2 cellular contexts compared by ENCODE assay signal in genomic region chr19:16295071-16295470, GRCh38.
TF ChIP-seq lines count a peak whose summit lies in the region.

No MANE protein-coding gene starts in this region.

TF ChIP-seq in SK-N-SH treated with all-trans-retinoic acid at 6 μM for 48 hours, 23 proteins besides CTCF, POLR2A, EP300 and RAD21 (continued from another document):
- no peak for TF ChIP-seq POU6F1 (CRISPR knock-in tag; IDR thresholded peaks at IDR 0.05; ENCODE audit: borderline replicate concordance, low read depth)
- no peak for TF ChIP-seq OSR1 (CRISPR knock-in tag; IDR thresholded peaks at IDR 0.05)
- no peak for TF ChIP-seq PATZ1 (CRISPR knock-in tag; IDR thresholded peaks at IDR 0.05; ENCODE audit: borderline replicate concordance)
- no peak for TF ChIP-seq CSRNP3 (CRISPR knock-in tag; IDR thresholded peaks at IDR 0.05)
- TF ChIP-seq PPARA (CRISPR knock-in tag; IDR thresholded peaks at IDR 0.05; ENCODE audit: borderline replicate concordance): no peak
- TF ChIP-seq TCF4 (CRISPR knock-in tag; IDR thresholded peaks at IDR 0.05; ENCODE audit: borderline replicate concordance): no peak
- TF ChIP-seq ZFP3 (CRISPR knock-in tag; IDR thresholded peaks at IDR 0.05): no peak
- TF ChIP-seq CSDC2 (CRISPR knock-in tag; IDR thresholded peaks at IDR 0.05): no peak

TF ChIP-seq in SK-N-SH, 30 proteins besides CTCF, POLR2A, EP300 and RAD21 (continued from another document):
- TF ChIP-seq ZBTB33 (IDR thresholded peaks at IDR 0.05; ENCODE audit: borderline replicate concordance, low read depth) (no peak), FOXM1 (IDR thresholded peaks at IDR 0.05; ENCODE audit: low read depth) (no peak), NFIC (IDR thresholded peaks at IDR 0.05; ENCODE audit: borderline replicate concordance) (no peak), RXRA (IDR thresholded peaks at IDR 0.05; ENCODE audit: borderline replicate concordance, low read depth) (no peak), FOXJ3 (CRISPR knock-in tag; IDR thresholded peaks at IDR 0.05) (no peak)
TF ChIP-seq in SK-N-SH: peak in this region for 0.
